ENCODE assay signal across 16 cellular contexts in the genomic region with DNA sequence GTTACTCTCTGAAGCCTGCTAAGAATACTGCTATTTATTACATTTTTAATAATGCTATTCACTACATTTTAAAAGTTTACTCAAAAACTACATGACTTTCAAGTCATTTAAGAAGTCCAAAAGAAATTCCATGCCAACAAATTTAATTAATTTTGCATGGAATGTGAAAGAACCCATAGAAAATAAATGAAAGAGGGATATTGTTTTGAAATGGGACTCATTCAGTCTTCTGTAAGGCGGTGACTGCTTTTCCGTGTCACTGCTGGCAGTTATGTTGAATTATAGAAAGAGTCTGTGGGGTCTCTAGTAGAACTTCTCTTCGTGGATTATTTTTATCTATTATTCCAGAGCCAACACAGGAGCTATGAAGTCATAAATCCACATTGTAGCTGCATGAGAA.
"Had no signal": no experiment of that assay in that cellular context is flagged by ENCODE, and none has a peak within 500 bp of the region (broad histone marks: within the 10 kb centered on the region; RNA-seq: fewer than 3 reads in every experiment).

No MANE protein-coding gene starts in this region.

- H3K4me3 ChIP-seq: left lung, lung, smooth muscle cell, tibial artery, upper lobe of left lung, uterus had no signal

- H3K4me1 ChIP-seq: tibial artery, upper lobe of left lung, uterus had no signal

- H3K27me3 ChIP-seq: left lung, tibial artery, upper lobe of left lung, uterus had no signal

- H3K9me3 ChIP-seq: left lung, tibial artery, upper lobe of left lung, uterus had no signal

- H3K27ac ChIP-seq: tibial artery, upper lobe of left lung, uterus had no signal

- H3K36me3 ChIP-seq: left lung, upper lobe of left lung, uterus had no signal

- DNase-seq: effector memory CD8-positive, alpha-beta T cell; islet precursor cell; left lung; mesenchymal stem cell; midbrain; naive B cell; nephron progenitor cell; posterior cingulate gyrus; right cardiac atrium; stimulated activated CD4-positive, alpha-beta T cell treated with anti-CD3 and anti-CD28 coated beads, Interleukin-2, amount 100 ng/mL, for 48 hours; stimulated activated naive CD4-positive, alpha-beta T cell treated with Interleukin-2 at 50 U/mL for 16 hours; tibial artery; upper lobe of left lung; uterus had no signal

- ATAC-seq: effector memory CD8-positive, alpha-beta T cell; left lung had no signal
